In genomic region chr4:109302366-109303140, GRCh38 we compare ENCODE assay signal across 8 cellular contexts. TPM values are rescaled to one million over a fixed set of nuclear protein-coding genes. Genes with fewer than 3 reads are reported as not detected.
DNase-seq lines count a peak whose midpoint lies in the region; ATAC-seq and TF ChIP-seq lines count a peak whose summit lies in the region.

TSS of gene COL25A1 (minus strand) at chr4:109302658.

- H3K27ac ChIP-seq in CD8-positive, alpha-beta T cell (ENCODE audit: low read depth, low read length) = no peak within 1 kb of the TSS

- no peaks in the 10 kb centered on the region for H3K36me3 ChIP-seq in CD8-positive, alpha-beta T cell (ENCODE audit: insufficient read depth, low read length)
- H3K36me3 ChIP-seq in mucosa of descending colon (ENCODE audit: low read depth) = no peaks in the 10 kb centered on the region

- H3K36me3 Mint-ChIP-seq in CD8-positive, alpha-beta T cell = no peaks in the 10 kb centered on the region
- H3K36me3 Mint-ChIP-seq in activated CD8-positive, alpha-beta memory T cell treated with anti-CD3 and anti-CD28 coated beads, Interleukin-2, amount 10 ng/mL, durations not matched to agents 7 days and 5 days = peaks cover 2% of the 10 kb centered on the region
- H3K36me3 Mint-ChIP-seq in stimulated activated naive B cell treated with anti-CD40 and anti-IgM and Interleukin-4, amounts not matched to agents 10 μg/mL and 1 μg/mL and 100 μg/mL, for 72 hours = peaks cover 0 to 2% of the 10 kb centered on the region in 2 donors

- TF ChIP-seq CTCF in CD8-positive, alpha-beta T cell (IDR thresholded peaks at IDR 0.05) = no peak
- no peak for TF ChIP-seq CTCF in mucosa of descending colon (IDR thresholded peaks at IDR 0.05)

- intact Hi-C loops in CD8-positive, alpha-beta T cell (cut with DNase I, micrococcal nuclease) = no loop called here
- intact Hi-C loops in mucosa of descending colon (cut with DNase I, micrococcal nuclease) = no loop called here

- peaks cover 25% of the 10 kb centered on the region for H3K27me3 ChIP-seq in CD8-positive, alpha-beta T cell (ENCODE audit: insufficient read depth, low read length)

- H3K27ac Mint-ChIP-seq in CD8-positive, alpha-beta T cell = no peak within 1 kb of the TSS
- H3K27ac Mint-ChIP-seq in activated CD8-positive, alpha-beta memory T cell treated with anti-CD3 and anti-CD28 coated beads, Interleukin-2, amount 10 ng/mL, durations not matched to agents 7 days and 5 days = no peak within 1 kb of the TSS
- H3K27ac Mint-ChIP-seq in stimulated activated naive B cell treated with anti-CD40 and anti-IgM and Interleukin-4, amounts not matched to agents 10 μg/mL and 1 μg/mL and 100 μg/mL, for 72 hours = no peak within 1 kb of the TSS

- peak within 1 kb of the TSS; percentile 79 for H3K4me3 ChIP-seq in CD8-positive, alpha-beta T cell (ENCODE audit: low read depth, low read length)
- H3K4me3 ChIP-seq in mucosa of descending colon = no peak within 1 kb of the TSS

- CTCF ChIA-PET in CD8-positive, alpha-beta T cell (lab: Charles Lee) = no interaction called here
- CTCF ChIA-PET in activated CD8-positive, alpha-beta memory T cell treated with anti-CD3 and anti-CD28 coated beads, Interleukin-2, amount 10 ng/mL, durations not matched to agents 7 days and 5 days (lab: Charles Lee) = no interaction called here

- H3K4me1 Mint-ChIP-seq in CD8-positive, alpha-beta T cell (ENCODE audit: low read depth) = peaks cover 17% of the 10 kb centered on the region
- peaks cover 11% of the 10 kb centered on the region for H3K4me1 Mint-ChIP-seq in activated CD8-positive, alpha-beta memory T cell treated with anti-CD3 and anti-CD28 coated beads, Interleukin-2, amount 10 ng/mL, durations not matched to agents 7 days and 5 days
- peaks cover 10 to 18% of the 10 kb centered on the region in 2 donors for H3K4me1 Mint-ChIP-seq in stimulated activated naive B cell treated with anti-CD40 and anti-IgM and Interleukin-4, amounts not matched to agents 10 μg/mL and 1 μg/mL and 100 μg/mL, for 72 hours

- H3K9me3 Mint-ChIP-seq in CD8-positive, alpha-beta T cell = no peaks in the 10 kb centered on the region
- no peaks in the 10 kb centered on the region for H3K9me3 Mint-ChIP-seq in activated CD8-positive, alpha-beta memory T cell treated with anti-CD3 and anti-CD28 coated beads, Interleukin-2, amount 10 ng/mL, durations not matched to agents 7 days and 5 days (ENCODE audit: low read depth)
- peaks cover 0 to 2% of the 10 kb centered on the region in 2 donors for H3K9me3 Mint-ChIP-seq in stimulated activated naive B cell treated with anti-CD40 and anti-IgM and Interleukin-4, amounts not matched to agents 10 μg/mL and 1 μg/mL and 100 μg/mL, for 72 hours

- H3K27me3 Mint-ChIP-seq in CD8-positive, alpha-beta T cell (ENCODE audit: low read depth) = peaks cover 44% of the 10 kb centered on the region
- peaks cover 74% of the 10 kb centered on the region for H3K27me3 Mint-ChIP-seq in activated CD8-positive, alpha-beta memory T cell treated with anti-CD3 and anti-CD28 coated beads, Interleukin-2, amount 10 ng/mL, durations not matched to agents 7 days and 5 days
- H3K27me3 Mint-ChIP-seq in stimulated activated naive B cell treated with anti-CD40 and anti-IgM and Interleukin-4, amounts not matched to agents 10 μg/mL and 1 μg/mL and 100 μg/mL, for 72 hours = peaks cover 55% of the 10 kb centered on the region in 2 donors

- POLR2A ChIA-PET in CD8-positive, alpha-beta T cell (lab: Charles Lee) = interaction anchor here (0.5 kb wide), 1 partner anchor 13 kb away, joined by 3 read pairs; no protein-coding TSS in a partner anchor

- H3K4me1 ChIP-seq in CD8-positive, alpha-beta T cell (ENCODE audit: insufficient read depth, low read length) = peaks cover 12% of the 10 kb centered on the region
- H3K4me1 ChIP-seq in mucosa of descending colon (ENCODE audit: low read depth) = peaks cover 17% of the 10 kb centered on the region

- ATAC-seq in CD8-positive, alpha-beta T cell = peak; percentile 78
- peak; percentile 52 for ATAC-seq in activated CD8-positive, alpha-beta memory T cell treated with anti-CD3 and anti-CD28 coated beads, Interleukin-2, amount 10 ng/mL, durations not matched to agents 7 days and 5 days
- ATAC-seq in mucosa of descending colon (peak; percentile 61), GM19397 (IDR thresholded peaks at IDR 0.05; ENCODE audit: unreplicated experiment) (no peak), HG03342 (IDR thresholded peaks at IDR 0.05; ENCODE audit: unreplicated experiment) (no peak)
- peak; percentile 50 to 60 for ATAC-seq in stimulated activated naive B cell treated with anti-CD40 and anti-IgM and Interleukin-4, amounts not matched to agents 10 μg/mL and 1 μg/mL and 100 μg/mL, for 72 hours (replicated peaks)

- peak within 1 kb of the TSS; percentile 80 for H3K4me3 Mint-ChIP-seq in CD8-positive, alpha-beta T cell
- peak within 1 kb of the TSS; percentile 59 for H3K4me3 Mint-ChIP-seq in activated CD8-positive, alpha-beta memory T cell treated with anti-CD3 and anti-CD28 coated beads, Interleukin-2, amount 10 ng/mL, durations not matched to agents 7 days and 5 days
- peak within 1 kb of the TSS; percentile 78 to 80 for H3K4me3 Mint-ChIP-seq in stimulated activated naive B cell treated with anti-CD40 and anti-IgM and Interleukin-4, amounts not matched to agents 10 μg/mL and 1 μg/mL and 100 μg/mL, for 72 hours

- DNase-seq in CD8-positive, alpha-beta T cell = peak in 5 of 7 experiments; percentile 25 to 60 (median 31)
- DNase-seq in NCI-H1105 treated with DMSO at 0.1 percent for 48 hours (lab: John Stamatoyannopoulos, UW) = peak; percentile 28
- peak; percentile 43 for DNase-seq in activated CD8-positive, alpha-beta memory T cell treated with anti-CD3 and anti-CD28 coated beads, Interleukin-2, amount 10 ng/mL, durations not matched to agents 7 days and 5 days
- peak; percentile 36 for DNase-seq in epidermal melanocyte (ENCODE audit: insufficient read length, low spot score)
- DNase-seq in mucosa of descending colon = peak; percentile 30 to 54 (median 35)
- DNase-seq in stimulated activated naive B cell treated with anti-CD40 and anti-IgM and Interleukin-4, amounts not matched to agents 10 μg/mL and 1 μg/mL and 100 μg/mL, for 72 hours = no peak

- H3K9me3 ChIP-seq in CD8-positive, alpha-beta T cell (ENCODE audit: low read length) = no peaks in the 10 kb centered on the region
- no peaks in the 10 kb centered on the region for H3K9me3 ChIP-seq in mucosa of descending colon

RNA-seq across cellular contexts. Expression of gene COL25A1, which starts in this region (rescaled TPM):
- total RNA-seq in CD8-positive, alpha-beta T cell = under 1 TPM in 1 of 2 experiments, not detected in 1; 0.71 TPM
- total RNA-seq in activated CD8-positive, alpha-beta memory T cell treated with anti-CD3 and anti-CD28 coated beads, Interleukin-2, amount 10 ng/mL, durations not matched to agents 7 days and 5 days = not detected
- total RNA-seq in mucosa of descending colon = under 1 TPM; 0.12 to 0.35 (median 0.14) TPM

Comparison
In these comparisons a context has a peak if more than half of its experiments do, and no peak if none do; other contexts are left out.
1. Peak in DNase-seq, ATAC-seq and H3K4me3 ChIP-seq in CD8-positive, alpha-beta T cell; RNA of the gene not detected or under 1 TPM.
2. Peak in DNase-seq and ATAC-seq in activated CD8-positive, alpha-beta memory T cell treated with anti-CD3 and anti-CD28 coated beads, Interleukin-2, amount 10 ng/mL, durations not matched to agents 7 days and 5 days; RNA of the gene not detected or under 1 TPM.
3. Peak in DNase-seq and ATAC-seq in mucosa of descending colon; RNA of the gene not detected or under 1 TPM.
4. ATAC-seq: peak in stimulated activated naive B cell treated with anti-CD40 and anti-IgM and Interleukin-4, amounts not matched to agents 10 μg/mL and 1 μg/mL and 100 μg/mL, for 72 hours (2 of 2); none in GM19397 (single experiment) and HG03342 (single experiment).
5. Peak in every context shown above with its lines, with median percentiles within 50 percentile points of each other: H3K4me3 Mint-ChIP-seq.